ENCODE assay signal across 8 cellular contexts in the genomic region with DNA sequence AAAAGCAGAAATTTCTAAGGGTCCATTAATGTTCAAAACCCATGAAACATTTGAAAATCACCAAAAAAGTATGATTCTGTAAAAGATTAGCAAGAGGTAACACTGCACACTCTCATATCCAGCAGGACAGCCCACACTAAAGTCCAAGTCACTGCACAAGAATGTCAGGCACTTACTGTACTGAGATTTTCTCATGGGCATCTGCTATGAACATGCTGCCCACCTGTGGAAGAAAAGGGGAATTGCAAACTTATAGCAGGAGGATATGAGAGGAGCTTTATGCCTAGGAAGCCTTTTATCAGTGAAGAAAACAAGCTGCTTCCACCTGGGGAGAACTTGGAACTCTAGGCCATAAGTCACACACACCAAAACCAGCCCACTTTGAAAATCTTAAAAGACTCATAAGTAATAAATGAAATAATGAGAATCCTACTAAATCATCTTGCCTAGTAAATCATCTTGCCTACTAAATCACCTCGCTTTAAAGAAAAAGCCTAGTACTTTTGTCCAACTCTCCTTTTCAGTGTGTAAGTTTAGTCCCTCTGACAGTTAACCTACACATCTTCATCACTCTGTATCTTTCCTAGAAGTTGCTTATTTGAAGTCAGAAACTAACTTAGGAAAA. TPM values are rescaled to one million over a fixed set of nuclear protein-coding genes. Genes with fewer than 3 reads are reported as not detected.
DNase-seq lines count a peak whose midpoint lies in the region; ATAC-seq and TF ChIP-seq lines count a peak whose summit lies in the region.

No MANE protein-coding gene starts in this region.

- no peaks in the 10 kb centered on the region for H3K27me3 Mint-ChIP-seq in activated CD8-positive, alpha-beta T cell treated with anti-CD3 and anti-CD28 coated beads, Interleukin-2, amount 10 ng/mL, durations not matched to agents 7 days and 5 days (ENCODE audit: low read depth)
- no peaks in the 10 kb centered on the region for H3K27me3 Mint-ChIP-seq in neural crest cell (ENCODE audit: low read depth)

- H3K9me3 Mint-ChIP-seq in activated CD8-positive, alpha-beta T cell treated with anti-CD3 and anti-CD28 coated beads, Interleukin-2, amount 10 ng/mL, durations not matched to agents 7 days and 5 days (ENCODE audit: insufficient read depth) = no peaks in the 10 kb centered on the region
- no peaks in the 10 kb centered on the region for H3K9me3 Mint-ChIP-seq in neural crest cell

- H3K36me3 Mint-ChIP-seq in activated CD8-positive, alpha-beta T cell treated with anti-CD3 and anti-CD28 coated beads, Interleukin-2, amount 10 ng/mL, durations not matched to agents 7 days and 5 days (ENCODE audit: low read depth) = peaks cover 32% of the 10 kb centered on the region
- peaks cover 6% of the 10 kb centered on the region for H3K36me3 Mint-ChIP-seq in neural crest cell (ENCODE audit: low read depth)

- peak; percentile 100 for TF ChIP-seq CTCF in fibroblast of the aortic adventitia (IDR thresholded peaks at IDR 0.05; ENCODE audit: insufficient read depth, low read length)
- TF ChIP-seq CTCF in neural crest cell (conservative IDR thresholded peaks at IDR 0.05) = peak; percentile 87

- no peak overlapping the region for H3K4me3 ChIP-seq in fibroblast of the aortic adventitia (ENCODE audit: low read depth, low read length)

- no peak overlapping the region for H3K27ac Mint-ChIP-seq in activated CD8-positive, alpha-beta T cell treated with anti-CD3 and anti-CD28 coated beads, Interleukin-2, amount 10 ng/mL, durations not matched to agents 7 days and 5 days
- H3K27ac Mint-ChIP-seq in neural crest cell (ENCODE audit: unreplicated experiment) = no peak overlapping the region

- CTCF ChIA-PET in activated CD8-positive, alpha-beta T cell treated with anti-CD3 and anti-CD28 coated beads, Interleukin-2, amount 10 ng/mL, durations not matched to agents 7 days and 5 days (lab: Charles Lee) = interaction anchor here (0.6 to 7.3 kb wide), 66 partner anchors 8 to 543 kb away, joined by 3 to 243 read pairs (median 4); a partner anchor contains a TSS

- POLR2A ChIA-PET in activated CD8-positive, alpha-beta T cell treated with anti-CD3 and anti-CD28 coated beads, Interleukin-2, amount 10 ng/mL, durations not matched to agents 7 days and 5 days (lab: Charles Lee) = interaction anchor here (0.6 to 1.3 kb wide), 3 partner anchors 11 to 169 kb away, joined by 3 to 5 read pairs (median 4); no protein-coding TSS in a partner anchor

- ATAC-seq in activated CD4-positive, CD25-positive, alpha-beta regulatory T cell treated with anti-CD3 and anti-CD28 coated beads, Interleukin-2, amount 50 U/mL, for 24 hours = peak; percentile 51 to 76
- ATAC-seq in HG03354 (IDR thresholded peaks at IDR 0.05; ENCODE audit: poor library complexity, severe bottlenecking, unreplicated experiment) = peak; percentile 57
- peak; percentile 88 for ATAC-seq in activated CD8-positive, alpha-beta T cell treated with anti-CD3 and anti-CD28 coated beads, Interleukin-2, amount 10 ng/mL, durations not matched to agents 7 days and 5 days

- DNase-seq in activated CD4-positive, CD25-positive, alpha-beta regulatory T cell (lab: John Stamatoyannopoulos, UW) = no peak
- DNase-seq in NCI-H526 (lab: John Stamatoyannopoulos, UW) = peak; percentile 44 to 65
- peak; percentile 56 for DNase-seq in activated CD8-positive, alpha-beta T cell treated with anti-CD3 and anti-CD28 coated beads, Interleukin-2, amount 10 ng/mL, durations not matched to agents 7 days and 5 days
- DNase-seq in fibroblast of the aortic adventitia (ENCODE audit: low read depth) = peak; percentile 95
- peak; percentile 10 for DNase-seq in neural crest cell (ENCODE audit: low read depth, low spot score)
- no peak for DNase-seq in NCI-H774 (lab: John Stamatoyannopoulos, UW)

- H3K4me1 Mint-ChIP-seq in activated CD8-positive, alpha-beta T cell treated with anti-CD3 and anti-CD28 coated beads, Interleukin-2, amount 10 ng/mL, durations not matched to agents 7 days and 5 days (ENCODE audit: low read depth) = no peaks in the 10 kb centered on the region
- H3K4me1 Mint-ChIP-seq in neural crest cell = no peaks in the 10 kb centered on the region

- H3K4me3 Mint-ChIP-seq in activated CD8-positive, alpha-beta T cell treated with anti-CD3 and anti-CD28 coated beads, Interleukin-2, amount 10 ng/mL, durations not matched to agents 7 days and 5 days = no peak overlapping the region
- H3K4me3 Mint-ChIP-seq in neural crest cell = no peak overlapping the region

RNA-seq across cellular contexts. Expression of a gene that starts 46.1 kb away (rescaled TPM):
- total RNA-seq in activated CD8-positive, alpha-beta T cell treated with anti-CD3 and anti-CD28 coated beads, Interleukin-2, amount 10 ng/mL, durations not matched to agents 7 days and 5 days = 10 to 100 TPM; 25.2 to 26.3 TPM
- total RNA-seq in fibroblast of the aortic adventitia (ENCODE audit: low replicate concordance) = 13.6 and 25.3 TPM in 2 replicates
- total RNA-seq in neural crest cell = 24.4 TPM in 2 replicates

RNA-seq across cellular contexts. Expression of a gene that starts 55.2 kb away (rescaled TPM):
- 10 to 100 TPM; 23.2 to 25.3 TPM for total RNA-seq in activated CD8-positive, alpha-beta T cell treated with anti-CD3 and anti-CD28 coated beads, Interleukin-2, amount 10 ng/mL, durations not matched to agents 7 days and 5 days
- 18.2 and 37.0 TPM in 2 replicates for total RNA-seq in fibroblast of the aortic adventitia (ENCODE audit: low replicate concordance)
- total RNA-seq in neural crest cell = 17.5 and 18.9 TPM in 2 replicates

Comparison
In these comparisons a context has a peak if more than half of its experiments do, and no peak if none do; other contexts are left out.
1. DNase-seq: peak in NCI-H526 (2 of 2), activated CD8-positive, alpha-beta T cell treated with anti-CD3 and anti-CD28 coated beads, Interleukin-2, amount 10 ng/mL, durations not matched to agents 7 days and 5 days (single experiment), fibroblast of the aortic adventitia (single experiment) and neural crest cell (single experiment); none in activated CD4-positive, CD25-positive, alpha-beta regulatory T cell (0 of 4) and NCI-H774 (single experiment).
2. Peak in every context shown above with its lines, with median percentiles within 50 percentile points of each other: ATAC-seq.